Comparison of ENCODE assay signal across 9 cellular contexts in the genomic region with DNA sequence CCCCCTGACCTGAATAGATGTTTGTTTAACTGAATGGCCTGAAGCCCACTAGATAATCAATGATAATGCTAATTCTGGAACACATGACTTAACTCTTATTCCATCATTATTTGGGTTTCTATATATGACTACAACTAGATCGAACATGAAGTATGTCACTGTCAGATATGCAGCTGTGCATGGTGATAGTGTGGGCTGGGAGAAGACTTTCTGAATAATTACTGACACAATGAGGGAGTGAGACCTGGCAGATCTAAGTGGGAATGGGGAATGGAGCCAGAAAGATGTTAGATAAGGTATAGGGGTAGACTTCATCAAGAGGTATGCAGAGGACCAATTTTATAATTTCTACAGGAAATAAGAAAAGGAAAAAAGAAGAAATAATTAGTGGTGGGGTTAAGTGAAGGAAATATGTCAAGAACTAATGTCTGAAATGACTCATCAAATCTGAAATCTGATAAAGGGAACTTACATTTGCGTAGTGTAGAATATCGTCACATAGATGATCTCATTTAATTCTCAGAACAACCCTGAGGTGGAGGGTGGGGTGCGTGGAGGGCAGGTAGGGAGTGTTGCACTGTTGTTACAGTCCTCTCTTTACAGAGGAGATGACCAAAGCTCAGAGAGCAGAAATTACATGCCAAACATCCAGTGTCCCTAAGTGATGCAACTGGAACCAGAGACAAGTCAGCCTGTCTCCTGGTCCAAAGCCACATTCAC.
DNase-seq lines count a peak whose midpoint lies in the region; ATAC-seq and TF ChIP-seq lines count a peak whose summit lies in the region.
"Had no signal": no experiment of that assay in that cellular context is flagged by ENCODE, and none has a peak within 500 bp of the region (broad histone marks: within the 10 kb centered on the region; RNA-seq: fewer than 3 reads in every experiment).

No MANE protein-coding gene starts in this region.

- TF ChIP-seq CTCF in GM10248 (IDR thresholded peaks at IDR 0.05; ENCODE audit: control extremely low read depth, extremely low read depth, low read depth, missing control alignments) (no peak), WTC11 (IDR thresholded peaks at IDR 0.05) (no peak), right lobe of liver (IDR thresholded peaks at IDR 0.05) (no peak)

- CTCF ChIA-PET in GM10248 (lab: Yijun Ruan, JAX) = interaction anchor here (1.3 to 2.2 kb wide), 2 partner anchors 17 kb away, joined by 9 read pairs; no protein-coding TSS in a partner anchor
- CTCF ChIA-PET in WTC11 (lab: Charles Lee) = no interaction called here

- H3K4me1 ChIP-seq in right lobe of liver = peaks cover 0 to 34% (median 3%) of the 10 kb centered on the region in 4 donors

- intact Hi-C loops in right lobe of liver (cut with DNase I) = no loop called here

- H3K4me3 Mint-ChIP-seq in WTC11 = no peak overlapping the region
- H3K4me3 Mint-ChIP-seq: nephron had no signal

- H3K4me3 ChIP-seq in right lobe of liver = no peak overlapping the region

- ATAC-seq in HG02798 (IDR thresholded peaks at IDR 0.05; ENCODE audit: poor library complexity, unreplicated experiment) = peak; percentile 66
- ATAC-seq in WTC11 = no peak
- ATAC-seq in right lobe of liver = peak; percentile 67 to 75 (median 70)
- ATAC-seq in GM21528 (IDR thresholded peaks at IDR 0.05; ENCODE audit: low FRiP score, unreplicated experiment) = no peak

- H3K27me3 Mint-ChIP-seq in WTC11 (ENCODE audit: low read depth) = no peaks in the 10 kb centered on the region

- peak overlapping the region in 1 of 3 donors; percentile 16 for H3K27ac ChIP-seq in right lobe of liver

- H3K27me3 ChIP-seq in right lobe of liver = no peaks in the 10 kb centered on the region

- no peak overlapping the region for H3K27ac Mint-ChIP-seq in WTC11

- DNase-seq in GM10248 (ENCODE audit: extremely low spot score) = peak; percentile 41
- DNase-seq in WTC11 (ENCODE audit: low spot score) = no peak
- DNase-seq in right lobe of liver = peak in 2 of 3 donors; percentile 58 to 62
- DNase-seq in NCI-H2081 (lab: John Stamatoyannopoulos, UW) = no peak
- no peak for DNase-seq in GDM1 (lab: John Stamatoyannopoulos, UW)
- no peak for DNase-seq in NCI-H2107 treated with DMSO at 0.1 percent for 48 hours (lab: John Stamatoyannopoulos, UW; ENCODE audit: unreplicated experiment)

- H3K9me3 ChIP-seq in right lobe of liver = no peaks in the 10 kb centered on the region

- WGBS in right lobe of liver (ENCODE audit: insufficient coverage, low coverage, low lambda C conversion rate, missing lambda C conversion rate) = 7% methylated on average over 3 of the region's 4 CpGs

- H3K9me3 Mint-ChIP-seq in WTC11 = no peaks in the 10 kb centered on the region
- H3K9me3 Mint-ChIP-seq: nephron had no signal

- H3K4me1 Mint-ChIP-seq in WTC11 = no peaks in the 10 kb centered on the region; the same call in 1 of the 2 replicates

- POLR2A ChIA-PET in GM10248 (lab: Yijun Ruan, JAX) = no interaction called here
- POLR2A ChIA-PET in WTC11 (lab: Charles Lee) = no interaction called here

- no peak for TF ChIP-seq POLR2A in right lobe of liver (IDR thresholded peaks at IDR 0.05)

- no peaks in the 10 kb centered on the region for H3K36me3 Mint-ChIP-seq in WTC11

- H3K36me3 ChIP-seq in right lobe of liver = no peaks in the 10 kb centered on the region

TF ChIP-seq in WTC11, 78 proteins besides CTCF, POLR2A, EP300 and RAD21:
- TF ChIP-seq GABPB1 (CRISPR knock-in tag; IDR thresholded peaks at IDR 0.05) = peak; percentile 69
- TF ChIP-seq GTF2I (CRISPR knock-in tag; conservative IDR thresholded peaks at IDR 0.05) = no peak
TF ChIP-seq in WTC11: peak in this region for 1.

Comparison
In these comparisons a context has a peak if more than half of its experiments do, and no peak if none do; other contexts are left out.
1. DNase-seq: peak in GM10248 (single experiment) and right lobe of liver (2 of 3); none in WTC11 (single experiment), NCI-H2081 (0 of 2), GDM1 (single experiment) and NCI-H2107 treated with DMSO at 0.1 percent for 48 hours (single experiment).
2. ATAC-seq: peak in HG02798 (single experiment) and right lobe of liver (4 of 4); none in WTC11 (single experiment) and GM21528 (single experiment).